ENCODE assay signal across 2 cellular contexts in the genomic region with DNA sequence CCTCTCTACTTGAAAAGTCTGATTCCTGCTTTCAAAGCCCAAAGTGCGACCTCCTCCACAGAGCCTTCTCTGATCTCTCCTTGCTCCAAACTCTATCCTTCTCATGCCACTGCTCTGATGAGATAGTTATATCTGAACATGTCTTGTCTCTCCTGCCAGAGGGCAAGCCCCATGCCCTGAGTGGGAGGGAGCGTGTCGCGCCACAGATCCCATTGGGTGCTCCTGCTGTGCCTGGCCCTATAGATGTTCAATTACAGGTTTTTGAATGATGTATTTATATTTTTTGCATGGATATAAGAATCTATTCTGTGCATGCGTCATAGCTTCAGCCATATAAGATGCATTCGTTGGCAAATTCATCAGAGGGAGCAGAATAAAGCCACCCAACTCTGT.
TF ChIP-seq lines count a peak whose summit lies in the region.

No MANE protein-coding gene starts in this region.

TF ChIP-seq in H1, 55 proteins besides CTCF, POLR2A, EP300 and RAD21:
- TF ChIP-seq CEBPB (IDR thresholded peaks at IDR 0.05; ENCODE audit: low read depth, low read length) = no peak
- no peak for TF ChIP-seq CBX8 (IDR thresholded peaks at IDR 0.05; ENCODE audit: borderline replicate concordance, low read depth, low read length)
- TF ChIP-seq SIRT6 (IDR thresholded peaks at IDR 0.05; ENCODE audit: low read length) = no peak
- TF ChIP-seq PHF8 (conservative IDR thresholded peaks at IDR 0.05; ENCODE audit: low read depth, low read length) = no peak
- no peak for TF ChIP-seq SIX5 (IDR thresholded peaks at IDR 0.05; ENCODE audit: low read depth, low read length)
- TF ChIP-seq SP1 (IDR thresholded peaks at IDR 0.05; ENCODE audit: low read depth, low read length) = no peak
- TF ChIP-seq POU5F1 (IDR thresholded peaks at IDR 0.05; ENCODE audit: low read depth, low read length) = no peak
- TF ChIP-seq TEAD4 (IDR thresholded peaks at IDR 0.05; ENCODE audit: low read depth, low read length) = no peak

TF ChIP-seq in neural cell, 6 proteins besides CTCF, POLR2A, EP300 and RAD21:
- no peak for TF ChIP-seq REST (IDR thresholded peaks at IDR 0.05; ENCODE audit: borderline replicate concordance)
- TF ChIP-seq POLR2AphosphoS5 (IDR thresholded peaks at IDR 0.05) = no peak
- TF ChIP-seq TAF1 (IDR thresholded peaks at IDR 0.05; ENCODE audit: low read depth) = no peak
- no peak for TF ChIP-seq EZH2 (IDR thresholded peaks at IDR 0.05; ENCODE audit: borderline replicate concordance, insufficient read depth, low read length, poor library complexity, severe bottlenecking)
- TF ChIP-seq MXI1 (conservative IDR thresholded peaks at IDR 0.05; ENCODE audit: poor library complexity, severe bottlenecking) = no peak
- TF ChIP-seq SMC3 (conservative IDR thresholded peaks at IDR 0.05; ENCODE audit: poor library complexity) = no peak
